In genomic region chr11:67545280-67545679, GRCh38 we compare ENCODE assay signal across 10 cellular contexts. TPM values are rescaled to one million over a fixed set of nuclear protein-coding genes. Genes with fewer than 3 reads are reported as not detected.
A peak's percentile ranks its signal among the peaks of the same experiment; 100 is the strongest.
DNase-seq lines count a peak whose midpoint lies in the region; ATAC-seq, FAIRE-seq and TF ChIP-seq lines count a peak whose summit lies in the region.
"Had no signal": no experiment of that assay in that cellular context is flagged by ENCODE, and none has a peak within 500 bp of the region (broad histone marks: within the 10 kb centered on the region; RNA-seq: fewer than 3 reads in every experiment).

No MANE protein-coding gene starts in this region.

- TF ChIP-seq CTCF in GM12878 (IDR thresholded peaks at IDR 0.05 in 2 of 3, conservative IDR thresholded peaks at IDR 0.05 in 1 of 3; ENCODE audit: control insufficient read depth in 2 of 3, extremely low read depth in 1 of 3, insufficient read depth in 1 of 3, low read depth in 3 of 3, low read length in 3 of 3) (no peak), HepG2 (CRISPR knock-in tag; IDR thresholded peaks at IDR 0.05) (peak; percentile 47; the same call in 1 of the 2 replicates)

- no peak for TF ChIP-seq EP300 in GM12878 (IDR thresholded peaks at IDR 0.05; ENCODE audit: borderline replicate concordance in 1 of 2, control insufficient read depth in 1 of 2, low read depth in 2 of 2, low read length in 2 of 2)
- TF ChIP-seq EP300 in HepG2 (IDR thresholded peaks at IDR 0.05; ENCODE audit: low read depth in 2 of 2, low read length in 2 of 2), result no peak
- no peak for TF ChIP-seq EP300 in HepG2 (CRISPR knock-in tag; IDR thresholded peaks at IDR 0.05; ENCODE audit: borderline replicate concordance)

- POLR2A ChIA-PET in GM12878 (lab: Charles Lee), result no interaction called here
- POLR2A ChIA-PET in HepG2 (lab: Yijun Ruan, JAX), result no interaction called here

- no TSS peak for BruUV-seq in GM12878 (replicated peaks; lab: Mats Ljungman, UMichigan)
- BruUV-seq in HepG2 (replicated peaks; lab: Mats Ljungman, UMichigan), result no TSS peak

- 69% methylated on average over 8 of the region's 8 CpGs for WGBS in GM12878 (ENCODE audit: insufficient coverage, insufficient replicate concordance, low lambda C conversion rate, missing lambda C conversion rate)
- 18% methylated on average over 8 of the region's 8 CpGs for WGBS in HepG2 (ENCODE audit: low lambda C conversion rate)

- SMC1A ChIA-PET in GM12878 (lab: Charles Lee; ENCODE audit: uncharacterized antibody, unreplicated experiment), result no interaction called here

- H3K79me2 ChIP-seq in GM12878 (ENCODE audit: control insufficient read depth, insufficient read depth, low read length) (no peaks in the 10 kb centered on the region), HepG2 (ENCODE audit: insufficient read depth, low read length) (no peaks in the 10 kb centered on the region)

- CTCF ChIA-PET in GM12878 (lab: Yijun Ruan, JAX), result no interaction called here
- CTCF ChIA-PET in HepG2 (lab: Yijun Ruan, JAX; ENCODE audit: low intra/inter-chr PET ratio, low total read pairs), result no interaction called here

- H3K9me3 ChIP-seq in GM12878 (replicated peaks; ENCODE audit: control insufficient read depth, insufficient read depth, low read length) (no peaks in the 10 kb centered on the region; the same call in 2 of the 3 replicates), HepG2 (ENCODE audit: low read length) (no peaks in the 10 kb centered on the region)
- H3K9me3 ChIP-seq: ovary had no signal

- ATAC-seq in Right ventricle myocardium inferior (peak; percentile 84), GM12878 (no peak), HepG2 (peak; percentile 84), GM18511 (IDR thresholded peaks at IDR 0.05; ENCODE audit: unreplicated experiment) (no peak), HG02884 (IDR thresholded peaks at IDR 0.05; ENCODE audit: unreplicated experiment) (no peak)

- intact Hi-C loops in Right ventricle myocardium inferior (cut with DNase I), result no loop called here
- intact Hi-C loops in cardiac septum (cut with DNase I), result no loop called here
- intact Hi-C loops in GM12878 (cut with micrococcal nuclease; ENCODE audit: unreplicated experiment), result no loop called here
- intact Hi-C loops in HepG2 (cut with micrococcal nuclease; ENCODE audit: unreplicated experiment), result no loop called here

- H2AFZ ChIP-seq in GM12878 (ENCODE audit: control insufficient read depth, low read depth, low read length) (no peak overlapping the region), HepG2 (ENCODE audit: low read length) (peak overlapping the region; percentile 20)

- in situ Hi-C loops in GM12878 (cut with MboI) (no loop called here), HepG2 (cut with HindIII; ENCODE audit: extremely low pct_ligation_motif_present, low pct_unique_long_range_greater_than_20kb) (no loop called here)

- H3K27me3 ChIP-seq in GM12878 (replicated peaks in 1 of 2; ENCODE audit: control insufficient read depth in 2 of 2, insufficient read depth in 2 of 2, low read length in 1 of 2) (no peaks in the 10 kb centered on the region), HepG2 (ENCODE audit: control insufficient read depth in 1 of 2, insufficient read depth in 2 of 2, low read length in 2 of 2) (no peaks in the 10 kb centered on the region)
- H3K27me3 ChIP-seq: ovary had no signal

- FAIRE-seq in GM12878 (lab: Jason Lieb, UNC) (no peak), HepG2 (lab: Jason Lieb, UNC) (no peak)
- FAIRE-seq: GM12891 had no signal

- RAD21 ChIA-PET in GM12878 (lab: Charles Lee; ENCODE audit: unreplicated experiment), result no interaction called here

- H3K27ac ChIP-seq in GM12878 (ENCODE audit: control insufficient read depth, insufficient read depth) (no peak overlapping the region), HepG2 (ENCODE audit: extremely low read length, insufficient read depth, low read length) (no peak overlapping the region)
- H3K27ac ChIP-seq: ovary had no signal

- no peak overlapping the region for H3K9ac ChIP-seq in GM12878 (ENCODE audit: control insufficient read depth, insufficient read depth, low read length)
- H3K9ac ChIP-seq in HepG2 (ENCODE audit: insufficient read depth, low read depth, low read length), result no peak overlapping the region

- H3K4me1 ChIP-seq in GM12878 (ENCODE audit: control insufficient read depth, insufficient read depth, low read length) (no peaks in the 10 kb centered on the region), HepG2 (ENCODE audit: insufficient read depth, low read length) (peaks cover 43% of the 10 kb centered on the region)

- DNase-seq in Right ventricle myocardium inferior (ENCODE audit: missing footprints), result peak; percentile 78
- no peak for DNase-seq in cardiac septum (ENCODE audit: low spot score)
- DNase-seq in GM12878 (ENCODE audit: low read depth, low spot score), result no peak
- peak; percentile 45 for DNase-seq in HepG2 (ENCODE audit: low spot score)
- no peak for DNase-seq in T-helper 9 cell
- no peak for DNase-seq in SKM-1 (lab: John Stamatoyannopoulos, UW; ENCODE audit: unreplicated experiment)

- H3K4me2 ChIP-seq in GM12878 (ENCODE audit: control insufficient read depth, insufficient read depth) (no peak overlapping the region), HepG2 (ENCODE audit: low read depth, low read length) (peak overlapping the region; percentile 43)

- TF ChIP-seq RAD21 in GM12878 (IDR thresholded peaks at IDR 0.05; ENCODE audit: insufficient read depth, low read depth, low read length) (no peak), HepG2 (CRISPR knock-in tag; IDR thresholded peaks at IDR 0.05) (no peak)

- no peak for TF ChIP-seq POLR2A in GM12878 (IDR thresholded peaks at IDR 0.05; ENCODE audit: low read depth, low read length)
- TF ChIP-seq POLR2A in HepG2 (IDR thresholded peaks at IDR 0.05; ENCODE audit: insufficient read depth in 1 of 2, low read depth in 2 of 2, low read length in 2 of 2), result no peak

- H3K4me3 ChIP-seq in GM12878, result no peak overlapping the region
- H3K4me3 ChIP-seq in HepG2 (replicated peaks in 1 of 3; ENCODE audit: insufficient read depth in 1 of 3, low read depth in 2 of 3, low read length in 3 of 3), result no peak overlapping the region
- H3K4me3 ChIP-seq: ovary had no signal

- no peaks in the 10 kb centered on the region for H4K20me1 ChIP-seq in GM12878 (ENCODE audit: control insufficient read depth, insufficient read depth)
- H4K20me1 ChIP-seq in HepG2 (ENCODE audit: insufficient read depth, low read length), result no peaks in the 10 kb centered on the region

- H3K36me3 ChIP-seq in GM12878 (ENCODE audit: control insufficient read depth in 2 of 2, insufficient read depth in 2 of 2, low read length in 1 of 2) (no peaks in the 10 kb centered on the region), HepG2 (replicated peaks in 1 of 2; ENCODE audit: control insufficient read depth in 1 of 2, insufficient read depth in 2 of 2, low read length in 2 of 2) (no peaks in the 10 kb centered on the region)
- H3K36me3 ChIP-seq: ovary had no signal

RNA-seq across cellular contexts. Expression of gene CABP2, which starts 22.0 kb away (rescaled TPM):
- total RNA-seq in Right ventricle myocardium inferior (not detected), cardiac septum (not detected), GM12878 (2014; rRNA removed) (not detected in 2 replicates), GM12878 (2014; rRNA removed; fragmentation: Illumina TruSeq; extraction: Trizol) (not detected in 2 replicates), GM12878 (2021) (not detected in 2 replicates), HepG2 (2016; rRNA removed; fragmentation: Illumina TruSeq; extraction: Trizol) (not detected in 2 replicates)
- total RNA-seq in GM12878 (2013; cell fraction: nucleolus; rRNA removed), result not detected in 2 replicates
- not detected for polyA plus RNA-seq in GM12878 (2011; ENCODE audit: low read depth)
- polyA plus RNA-seq in GM12878 (2011; rRNA removed) (not detected in 2 replicates), GM12878 (2014; fragmentation: Illumina TruSeq; extraction: Trizol) (not detected in 2 replicates), GM12878 (2014; fragmentation: Nextera tagmentation; extraction: Ambion mirVana) (not detected), GM12878 (2014; rRNA removed) (not detected in 2 replicates), GM12878 (2016; fragmentation: Nextera tagmentation; extraction: Ambion mirVana) (not detected), HepG2 (2011; rRNA removed) (not detected in 2 replicates)
- not detected in 2 replicates for polyA plus RNA-seq in GM12878 (2011; cell fraction: cytosol; rRNA removed)
- not detected in 2 replicates for polyA plus RNA-seq in GM12878 (2011; cell fraction: nucleus; rRNA removed)
- not detected in 2 replicates for polyA plus RNA-seq in GM12878 (2012)
- not detected in 2 replicates for polyA minus RNA-seq in GM12878 (2011; rRNA and poly(A)+ RNA removed)
- polyA minus RNA-seq in GM12878 (2011; cell fraction: cytosol; rRNA and poly(A)+ RNA removed), result not detected in 2 replicates
- not detected in 2 replicates for polyA minus RNA-seq in GM12878 (2011; cell fraction: nucleus; rRNA and poly(A)+ RNA removed)
- total RNA-seq in HepG2 (2016; cell fraction: cytosol; rRNA removed; fragmentation: Illumina TruSeq; extraction: Trizol; ENCODE audit: low read depth), result not detected in 2 replicates
- total RNA-seq in HepG2 (2016; cell fraction: insoluble cytoplasmic fraction; rRNA removed; fragmentation: Illumina TruSeq; extraction: Trizol), result not detected in 2 replicates
- not detected in 2 replicates for total RNA-seq in HepG2 (2016; cell fraction: membrane; rRNA removed; fragmentation: Illumina TruSeq; extraction: Trizol)
- total RNA-seq in HepG2 (2016; cell fraction: nucleus; rRNA removed; fragmentation: Illumina TruSeq; extraction: Trizol), result not detected in 2 replicates
- polyA plus RNA-seq in HepG2 (2011; cell fraction: cytosol; rRNA removed), result not detected in 2 replicates
- polyA plus RNA-seq in HepG2 (2011; cell fraction: nucleus; rRNA removed), result not detected in 2 replicates
- polyA plus RNA-seq in HepG2 (2012), result not detected in 2 replicates
- polyA plus RNA-seq in HepG2 (2016; cell fraction: cytosol; fragmentation: Illumina TruSeq; extraction: Trizol; ENCODE audit: low read depth), result not detected in 2 replicates
- not detected in 2 replicates for polyA plus RNA-seq in HepG2 (2016; cell fraction: insoluble cytoplasmic fraction; fragmentation: Illumina TruSeq; extraction: Trizol; ENCODE audit: low read depth)
- polyA plus RNA-seq in HepG2 (2016; cell fraction: membrane; fragmentation: Illumina TruSeq; extraction: Trizol; ENCODE audit: low read depth), result not detected in 2 replicates
- polyA plus RNA-seq in HepG2 (2016; cell fraction: nucleus; fragmentation: Illumina TruSeq; extraction: Trizol; ENCODE audit: insufficient read depth, low read depth), result not detected in 2 replicates
- not detected in 2 replicates for polyA minus RNA-seq in HepG2 (2011; rRNA and poly(A)+ RNA removed; ENCODE audit: low replicate concordance)
- not detected in 2 replicates for polyA minus RNA-seq in HepG2 (2011; cell fraction: cytosol; rRNA and poly(A)+ RNA removed)
- polyA minus RNA-seq in HepG2 (2011; cell fraction: nucleus; rRNA and poly(A)+ RNA removed), result not detected in 2 replicates
- total RNA-seq: ovary had no signal
- polyA plus RNA-seq: ovary had no signal

RNA-seq across cellular contexts. Expression of gene CDK2AP2, which starts 37.3 kb away (rescaled TPM):
- total RNA-seq in Right ventricle myocardium inferior, result 67.3 TPM
- 72.9 TPM for total RNA-seq in cardiac septum
- 7.6 and 8.2 TPM in 2 replicates for total RNA-seq in GM12878 (2013; cell fraction: nucleolus; rRNA removed)
- total RNA-seq in GM12878 (2014; rRNA removed), result 36.2 and 45.5 TPM in 2 replicates
- 17.2 and 19.2 TPM in 2 replicates for total RNA-seq in GM12878 (2014; rRNA removed; fragmentation: Illumina TruSeq; extraction: Trizol)
- 58.8 and 60.7 TPM in 2 replicates for total RNA-seq in GM12878 (2021)
- polyA plus RNA-seq in GM12878 (2011; ENCODE audit: low read depth), result 22.0 TPM
- polyA plus RNA-seq in GM12878 (2011; rRNA removed), result 6.7 and 15.9 TPM in 2 replicates
- 61.6 and 74.5 TPM in 2 replicates for polyA plus RNA-seq in GM12878 (2011; cell fraction: cytosol; rRNA removed)
- 39.1 and 49.9 TPM in 2 replicates for polyA plus RNA-seq in GM12878 (2011; cell fraction: nucleus; rRNA removed)
- 48.2 and 49.0 TPM in 2 replicates for polyA plus RNA-seq in GM12878 (2012)
- 5.8 and 36.3 TPM in 2 replicates for polyA plus RNA-seq in GM12878 (2014; fragmentation: Illumina TruSeq; extraction: Trizol)
- 10 to 100 TPM in 1 of 2 experiments, 1 to 10 TPM in 1; 8.0 to 18.0 TPM for polyA plus RNA-seq in GM12878 (2014; fragmentation: Nextera tagmentation; extraction: Ambion mirVana)
- polyA plus RNA-seq in GM12878 (2014; rRNA removed), result 51.4 and 55.4 TPM in 2 replicates
- polyA plus RNA-seq in GM12878 (2016; fragmentation: Nextera tagmentation; extraction: Ambion mirVana), result 100 to 1,000 TPM; 150 to 177 TPM
- polyA minus RNA-seq in GM12878 (2011; rRNA and poly(A)+ RNA removed), result 11.6 and 24.7 TPM in 2 replicates
- 19.1 and 23.9 TPM in 2 replicates for polyA minus RNA-seq in GM12878 (2011; cell fraction: cytosol; rRNA and poly(A)+ RNA removed)
- polyA minus RNA-seq in GM12878 (2011; cell fraction: nucleus; rRNA and poly(A)+ RNA removed), result 20.6 and 28.2 TPM in 2 replicates
- 19.7 and 23.2 TPM in 2 replicates for total RNA-seq in HepG2 (2016; rRNA removed; fragmentation: Illumina TruSeq; extraction: Trizol)
- total RNA-seq in HepG2 (2016; cell fraction: cytosol; rRNA removed; fragmentation: Illumina TruSeq; extraction: Trizol; ENCODE audit: low read depth), result 18.4 and 24.3 TPM in 2 replicates
- 14.9 and 23.0 TPM in 2 replicates for total RNA-seq in HepG2 (2016; cell fraction: insoluble cytoplasmic fraction; rRNA removed; fragmentation: Illumina TruSeq; extraction: Trizol)
- 24.4 and 32.7 TPM in 2 replicates for total RNA-seq in HepG2 (2016; cell fraction: membrane; rRNA removed; fragmentation: Illumina TruSeq; extraction: Trizol)
- total RNA-seq in HepG2 (2016; cell fraction: nucleus; rRNA removed; fragmentation: Illumina TruSeq; extraction: Trizol), result 16.1 and 17.6 TPM in 2 replicates
- 15.0 and 15.2 TPM in 2 replicates for polyA plus RNA-seq in HepG2 (2011; rRNA removed)
- 13.5 and 23.6 TPM in 2 replicates for polyA plus RNA-seq in HepG2 (2011; cell fraction: cytosol; rRNA removed)
- polyA plus RNA-seq in HepG2 (2011; cell fraction: nucleus; rRNA removed), result 32.3 and 35.7 TPM in 2 replicates
- 11.0 and 19.0 TPM in 2 replicates for polyA plus RNA-seq in HepG2 (2012)
- polyA plus RNA-seq in HepG2 (2016; cell fraction: cytosol; fragmentation: Illumina TruSeq; extraction: Trizol; ENCODE audit: low read depth), result 34.7 and 53.1 TPM in 2 replicates
- polyA plus RNA-seq in HepG2 (2016; cell fraction: insoluble cytoplasmic fraction; fragmentation: Illumina TruSeq; extraction: Trizol; ENCODE audit: low read depth), result 31.6 and 43.1 TPM in 2 replicates
- 52.5 and 57.8 TPM in 2 replicates for polyA plus RNA-seq in HepG2 (2016; cell fraction: membrane; fragmentation: Illumina TruSeq; extraction: Trizol; ENCODE audit: low read depth)
- 45.1 and 46.7 TPM in 2 replicates for polyA plus RNA-seq in HepG2 (2016; cell fraction: nucleus; fragmentation: Illumina TruSeq; extraction: Trizol; ENCODE audit: insufficient read depth, low read depth)
- polyA minus RNA-seq in HepG2 (2011; rRNA and poly(A)+ RNA removed; ENCODE audit: low replicate concordance), result 16.8 and 42.0 TPM in 2 replicates
- 13.8 and 17.6 TPM in 2 replicates for polyA minus RNA-seq in HepG2 (2011; cell fraction: cytosol; rRNA and poly(A)+ RNA removed)
- polyA minus RNA-seq in HepG2 (2011; cell fraction: nucleus; rRNA and poly(A)+ RNA removed), result 10.1 and 16.6 TPM in 2 replicates

RNA-seq across cellular contexts. Expression of gene GSTP1, which starts 38.3 kb away (rescaled TPM):
- total RNA-seq in Right ventricle myocardium inferior, result 393 TPM
- 272 TPM for total RNA-seq in cardiac septum
- total RNA-seq in GM12878 (2013; cell fraction: nucleolus; rRNA removed), result 76.8 and 83.9 TPM in 2 replicates
- 1,623 and 1,788 TPM in 2 replicates for total RNA-seq in GM12878 (2014; rRNA removed)
- 587 and 627 TPM in 2 replicates for total RNA-seq in GM12878 (2014; rRNA removed; fragmentation: Illumina TruSeq; extraction: Trizol)
- 831 and 852 TPM in 2 replicates for total RNA-seq in GM12878 (2021)
- 420 TPM for polyA plus RNA-seq in GM12878 (2011; ENCODE audit: low read depth)
- 511 and 1,079 TPM in 2 replicates for polyA plus RNA-seq in GM12878 (2011; rRNA removed)
- 1,654 and 1,666 TPM in 2 replicates for polyA plus RNA-seq in GM12878 (2011; cell fraction: cytosol; rRNA removed)
- 1,290 and 1,384 TPM in 2 replicates for polyA plus RNA-seq in GM12878 (2011; cell fraction: nucleus; rRNA removed)
- 985 and 986 TPM in 2 replicates for polyA plus RNA-seq in GM12878 (2012)
- polyA plus RNA-seq in GM12878 (2014; fragmentation: Illumina TruSeq; extraction: Trizol), result 158 and 501 TPM in 2 replicates
- 100 to 1,000 TPM; 469 to 685 TPM for polyA plus RNA-seq in GM12878 (2014; fragmentation: Nextera tagmentation; extraction: Ambion mirVana)
- polyA plus RNA-seq in GM12878 (2014; rRNA removed), result 1,173 and 1,340 TPM in 2 replicates
- polyA plus RNA-seq in GM12878 (2016; fragmentation: Nextera tagmentation; extraction: Ambion mirVana), result 1,000 to 10,000 TPM; 1,222 to 1,443 TPM
- polyA minus RNA-seq in GM12878 (2011; rRNA and poly(A)+ RNA removed), result 586 and 669 TPM in 2 replicates
- 272 and 288 TPM in 2 replicates for polyA minus RNA-seq in GM12878 (2011; cell fraction: cytosol; rRNA and poly(A)+ RNA removed)
- 191 and 230 TPM in 2 replicates for polyA minus RNA-seq in GM12878 (2011; cell fraction: nucleus; rRNA and poly(A)+ RNA removed)
- not detected in 2 replicates for total RNA-seq in HepG2 (2016; rRNA removed; fragmentation: Illumina TruSeq; extraction: Trizol)
- not detected in 2 replicates for total RNA-seq in HepG2 (2016; cell fraction: cytosol; rRNA removed; fragmentation: Illumina TruSeq; extraction: Trizol; ENCODE audit: low read depth)
- not detected in 2 replicates for total RNA-seq in HepG2 (2016; cell fraction: insoluble cytoplasmic fraction; rRNA removed; fragmentation: Illumina TruSeq; extraction: Trizol)
- total RNA-seq in HepG2 (2016; cell fraction: membrane; rRNA removed; fragmentation: Illumina TruSeq; extraction: Trizol), result not detected in 2 replicates
- total RNA-seq in HepG2 (2016; cell fraction: nucleus; rRNA removed; fragmentation: Illumina TruSeq; extraction: Trizol), result not detected in 2 replicates
- polyA plus RNA-seq in HepG2 (2011; rRNA removed), result 0.33 TPM in 1 of 2 replicates, not detected in the other
- 0.27 and 0.32 TPM in 2 replicates for polyA plus RNA-seq in HepG2 (2011; cell fraction: cytosol; rRNA removed)
- 0.35 and 0.42 TPM in 2 replicates for polyA plus RNA-seq in HepG2 (2011; cell fraction: nucleus; rRNA removed)
- not detected in 2 replicates for polyA plus RNA-seq in HepG2 (2012)
- polyA plus RNA-seq in HepG2 (2016; cell fraction: cytosol; fragmentation: Illumina TruSeq; extraction: Trizol; ENCODE audit: low read depth), result not detected in 2 replicates
- not detected in 2 replicates for polyA plus RNA-seq in HepG2 (2016; cell fraction: insoluble cytoplasmic fraction; fragmentation: Illumina TruSeq; extraction: Trizol; ENCODE audit: low read depth)
- not detected in 2 replicates for polyA plus RNA-seq in HepG2 (2016; cell fraction: membrane; fragmentation: Illumina TruSeq; extraction: Trizol; ENCODE audit: low read depth)
- not detected in 2 replicates for polyA plus RNA-seq in HepG2 (2016; cell fraction: nucleus; fragmentation: Illumina TruSeq; extraction: Trizol; ENCODE audit: insufficient read depth, low read depth)
- polyA minus RNA-seq in HepG2 (2011; rRNA and poly(A)+ RNA removed; ENCODE audit: low replicate concordance), result 3.7 and 5.0 TPM in 2 replicates
- polyA minus RNA-seq in HepG2 (2011; cell fraction: cytosol; rRNA and poly(A)+ RNA removed), result not detected in 2 replicates
- polyA minus RNA-seq in HepG2 (2011; cell fraction: nucleus; rRNA and poly(A)+ RNA removed), result not detected in 2 replicates

RNA-seq across cellular contexts. Expression of gene PITPNM1, which starts 40.1 kb away (rescaled TPM):
- total RNA-seq in Right ventricle myocardium inferior (42.6 TPM), cardiac septum (40.0 TPM), GM12878 (2014; rRNA removed) (28.3 and 47.4 TPM in 2 replicates), GM12878 (2014; rRNA removed; fragmentation: Illumina TruSeq; extraction: Trizol) (10.5 and 13.7 TPM in 2 replicates), GM12878 (2021) (56.8 and 60.9 TPM in 2 replicates), HepG2 (2016; rRNA removed; fragmentation: Illumina TruSeq; extraction: Trizol) (7.7 and 8.5 TPM in 2 replicates)
- 57.2 and 68.9 TPM in 2 replicates for total RNA-seq in GM12878 (2013; cell fraction: nucleolus; rRNA removed)
- 17.4 TPM for polyA plus RNA-seq in GM12878 (2011; ENCODE audit: low read depth)
- polyA plus RNA-seq in GM12878 (2011; rRNA removed) (13.7 and 16.9 TPM in 2 replicates), GM12878 (2014; fragmentation: Illumina TruSeq; extraction: Trizol) (5.8 and 16.1 TPM in 2 replicates), GM12878 (2014; fragmentation: Nextera tagmentation; extraction: Ambion mirVana) (under 1 TPM; 0.11 to 0.49 TPM), GM12878 (2014; rRNA removed) (43.7 and 46.0 TPM in 2 replicates), GM12878 (2016; fragmentation: Nextera tagmentation; extraction: Ambion mirVana) (10 to 100 TPM; 15.6 to 19.5 TPM), HepG2 (2011; rRNA removed) (8.2 and 9.4 TPM in 2 replicates)
- 18.3 and 31.5 TPM in 2 replicates for polyA plus RNA-seq in GM12878 (2011; cell fraction: cytosol; rRNA removed)
- 105 and 147 TPM in 2 replicates for polyA plus RNA-seq in GM12878 (2011; cell fraction: nucleus; rRNA removed)
- 26.5 and 30.4 TPM in 2 replicates for polyA plus RNA-seq in GM12878 (2012)
- 11.9 and 25.0 TPM in 2 replicates for polyA minus RNA-seq in GM12878 (2011; rRNA and poly(A)+ RNA removed)
- polyA minus RNA-seq in GM12878 (2011; cell fraction: cytosol; rRNA and poly(A)+ RNA removed), result 11.5 and 19.1 TPM in 2 replicates
- polyA minus RNA-seq in GM12878 (2011; cell fraction: nucleus; rRNA and poly(A)+ RNA removed), result 14.1 and 28.2 TPM in 2 replicates
- total RNA-seq in HepG2 (2016; cell fraction: cytosol; rRNA removed; fragmentation: Illumina TruSeq; extraction: Trizol; ENCODE audit: low read depth), result 2.1 and 3.4 TPM in 2 replicates
- 6.0 and 8.5 TPM in 2 replicates for total RNA-seq in HepG2 (2016; cell fraction: insoluble cytoplasmic fraction; rRNA removed; fragmentation: Illumina TruSeq; extraction: Trizol)
- 8.3 and 9.9 TPM in 2 replicates for total RNA-seq in HepG2 (2016; cell fraction: membrane; rRNA removed; fragmentation: Illumina TruSeq; extraction: Trizol)
- 7.3 and 8.9 TPM in 2 replicates for total RNA-seq in HepG2 (2016; cell fraction: nucleus; rRNA removed; fragmentation: Illumina TruSeq; extraction: Trizol)
- polyA plus RNA-seq in HepG2 (2011; cell fraction: cytosol; rRNA removed), result 5.2 and 10.7 TPM in 2 replicates
- polyA plus RNA-seq in HepG2 (2011; cell fraction: nucleus; rRNA removed), result 38.2 and 58.0 TPM in 2 replicates
- 4.4 and 9.1 TPM in 2 replicates for polyA plus RNA-seq in HepG2 (2012)
- 3.2 and 3.6 TPM in 2 replicates for polyA plus RNA-seq in HepG2 (2016; cell fraction: cytosol; fragmentation: Illumina TruSeq; extraction: Trizol; ENCODE audit: low read depth)
- polyA plus RNA-seq in HepG2 (2016; cell fraction: insoluble cytoplasmic fraction; fragmentation: Illumina TruSeq; extraction: Trizol; ENCODE audit: low read depth), result 5.6 and 8.6 TPM in 2 replicates
- 7.7 and 8.1 TPM in 2 replicates for polyA plus RNA-seq in HepG2 (2016; cell fraction: membrane; fragmentation: Illumina TruSeq; extraction: Trizol; ENCODE audit: low read depth)
- 19.9 and 22.6 TPM in 2 replicates for polyA plus RNA-seq in HepG2 (2016; cell fraction: nucleus; fragmentation: Illumina TruSeq; extraction: Trizol; ENCODE audit: insufficient read depth, low read depth)
- polyA minus RNA-seq in HepG2 (2011; rRNA and poly(A)+ RNA removed; ENCODE audit: low replicate concordance), result 29.1 and 72.8 TPM in 2 replicates
- 10.6 and 11.6 TPM in 2 replicates for polyA minus RNA-seq in HepG2 (2011; cell fraction: cytosol; rRNA and poly(A)+ RNA removed)
- polyA minus RNA-seq in HepG2 (2011; cell fraction: nucleus; rRNA and poly(A)+ RNA removed), result 6.8 and 9.1 TPM in 2 replicates

Comparison
In these comparisons a context has a peak if more than half of its experiments do, and no peak if none do; other contexts are left out.
1. DNase-seq: peak in Right ventricle myocardium inferior (single experiment) and HepG2 (single experiment); none in cardiac septum (single experiment), GM12878 (single experiment), T-helper 9 cell (single experiment) and SKM-1 (single experiment).
2. ATAC-seq: peak in Right ventricle myocardium inferior (single experiment) and HepG2 (single experiment); none in GM12878 (single experiment), GM18511 (single experiment) and HG02884 (single experiment).
3. RNA of gene GSTP1, which starts 38.3 kb away (total RNA-seq): 76.8 to 1,788 TPM in GM12878, 393 TPM in Right ventricle myocardium inferior (single experiment) and 272 TPM in cardiac septum (single experiment); not detected in HepG2; every median in the first group is over 10 times any median in the second.